8 cellular contexts compared by ENCODE assay signal in the genomic region with DNA sequence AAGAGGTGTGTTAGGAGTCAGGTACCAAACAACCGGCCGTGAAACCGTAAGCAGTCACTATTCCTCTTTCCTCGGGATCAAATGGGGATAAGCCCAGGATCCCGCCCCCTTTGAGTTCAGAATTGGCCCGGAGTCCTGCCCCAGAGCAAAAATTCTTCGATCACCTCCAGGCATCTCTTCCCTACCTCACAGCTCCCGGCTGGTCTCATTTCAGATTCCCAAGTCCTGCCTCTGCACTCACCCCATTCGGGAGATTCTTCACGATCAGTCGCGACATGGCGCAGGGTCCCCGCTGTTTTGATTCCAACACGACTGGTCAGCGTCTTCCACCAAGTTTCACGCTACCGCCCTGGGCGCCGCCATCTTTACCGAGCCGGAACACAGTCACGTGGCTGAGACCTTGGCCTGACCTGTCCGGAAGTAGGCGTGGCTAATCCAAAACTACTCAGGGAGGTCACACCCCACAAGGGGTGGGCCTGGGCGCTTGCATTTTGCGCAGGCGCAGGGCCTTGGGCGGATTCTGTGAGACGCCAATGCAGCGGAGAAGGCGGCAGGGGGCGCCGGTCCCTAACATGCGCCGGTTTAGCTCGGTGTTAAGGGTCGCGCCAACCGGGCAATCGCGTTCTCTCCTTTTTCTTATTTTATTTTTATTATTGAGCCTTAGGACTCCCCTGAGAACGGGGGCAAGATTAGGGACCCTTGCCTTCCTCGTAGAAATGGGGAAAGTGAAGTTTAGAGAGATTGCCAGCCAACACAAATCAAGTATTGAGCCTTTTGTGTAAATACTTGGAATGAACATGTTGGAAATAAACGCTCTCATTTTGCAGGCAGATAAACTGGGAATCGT. TPM values are rescaled to one million over a fixed set of nuclear protein-coding genes. Genes with fewer than 3 reads are reported as not detected.
DNase-seq lines count a peak whose midpoint lies in the region; ATAC-seq and TF ChIP-seq lines count a peak whose summit lies in the region.

A gene with protein sequence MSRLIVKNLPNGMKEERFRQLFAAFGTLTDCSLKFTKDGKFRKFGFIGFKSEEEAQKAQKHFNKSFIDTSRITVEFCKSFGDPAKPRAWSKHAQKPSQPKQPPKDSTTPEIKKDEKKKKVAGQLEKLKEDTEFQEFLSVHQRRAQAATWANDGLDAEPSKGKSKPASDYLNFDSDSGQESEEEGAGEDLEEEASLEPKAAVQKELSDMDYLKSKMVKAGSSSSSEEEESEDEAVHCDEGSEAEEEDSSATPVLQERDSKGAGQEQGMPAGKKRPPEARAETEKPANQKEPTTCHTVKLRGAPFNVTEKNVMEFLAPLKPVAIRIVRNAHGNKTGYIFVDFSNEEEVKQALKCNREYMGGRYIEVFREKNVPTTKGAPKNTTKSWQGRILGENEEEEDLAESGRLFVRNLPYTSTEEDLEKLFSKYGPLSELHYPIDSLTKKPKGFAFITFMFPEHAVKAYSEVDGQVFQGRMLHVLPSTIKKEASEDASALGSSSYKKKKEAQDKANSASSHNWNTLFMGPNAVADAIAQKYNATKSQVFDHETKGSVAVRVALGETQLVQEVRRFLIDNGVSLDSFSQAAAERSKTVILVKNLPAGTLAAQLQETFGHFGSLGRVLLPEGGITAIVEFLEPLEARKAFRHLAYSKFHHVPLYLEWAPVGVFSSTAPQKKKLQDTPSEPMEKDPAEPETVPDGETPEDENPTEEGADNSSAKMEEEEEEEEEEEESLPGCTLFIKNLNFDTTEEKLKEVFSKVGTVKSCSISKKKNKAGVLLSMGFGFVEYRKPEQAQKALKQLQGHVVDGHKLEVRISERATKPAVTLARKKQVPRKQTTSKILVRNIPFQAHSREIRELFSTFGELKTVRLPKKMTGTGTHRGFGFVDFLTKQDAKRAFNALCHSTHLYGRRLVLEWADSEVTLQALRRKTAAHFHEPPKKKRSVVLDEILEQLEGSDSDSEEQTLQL (minus strand): TSS at position 375 of the 847 bp plus-strand sequence. CDS start 98 bp downstream, at position 277.

- 0 out of 2 replicates have a peak, but pooled peaks cover 2% of the 10 kb centered on the region for H3K36me3 ChIP-seq in Caco-2 (ENCODE audit: control insufficient read depth, insufficient read depth, low read length)
- H3K36me3 ChIP-seq in effector memory CD4-positive, alpha-beta T cell (ENCODE audit: control insufficient read depth, insufficient read depth, low read length) = peaks cover 13% of the 10 kb centered on the region

- H3K9me3 Mint-ChIP-seq in Caco-2 (ENCODE audit: unreplicated experiment) = no peaks in the 10 kb centered on the region

- no peaks in the 10 kb centered on the region; the same call in 1 of the 2 replicates for H3K27me3 ChIP-seq in Caco-2 (replicated peaks; ENCODE audit: control insufficient read depth, insufficient read depth, low read length)
- no peaks in the 10 kb centered on the region for H3K27me3 ChIP-seq in effector memory CD4-positive, alpha-beta T cell (replicated peaks; ENCODE audit: control insufficient read depth, insufficient read depth, low read length, poor library complexity, severe bottlenecking)

- H3K4me1 ChIP-seq in Caco-2 = no peaks in the 10 kb centered on the region
- H3K4me1 ChIP-seq in effector memory CD4-positive, alpha-beta T cell (ENCODE audit: control insufficient read depth, insufficient read depth, low read length, poor library complexity, severe bottlenecking) = peaks cover 5% of the 10 kb centered on the region

- H3K27ac Mint-ChIP-seq in Caco-2 (ENCODE audit: unreplicated experiment) = peak within 1 kb of the TSS; percentile 92

- intact Hi-C loops in Caco-2 (cut with micrococcal nuclease; ENCODE audit: unreplicated experiment) = no loop called here

- H3K4me1 Mint-ChIP-seq in Caco-2 (ENCODE audit: low read depth, unreplicated experiment) = peaks cover 16% of the 10 kb centered on the region

- peak within 1 kb of the TSS; percentile 91 for H3K4me3 Mint-ChIP-seq in Caco-2 (ENCODE audit: unreplicated experiment)

- H3K27me3 Mint-ChIP-seq in Caco-2 (ENCODE audit: insufficient read depth, unreplicated experiment) = peaks cover 15% of the 10 kb centered on the region

- H3K27ac ChIP-seq in effector memory CD4-positive, alpha-beta T cell (ENCODE audit: insufficient read depth, low read length, poor library complexity, severe bottlenecking) = peak within 1 kb of the TSS; percentile 51

- no TSS peak for BruUV-seq in Caco-2 (replicated peaks; lab: Mats Ljungman, UMichigan)

- CTCF ChIA-PET in Caco-2 (lab: Charles Lee) = interaction anchor here (0.5 to 1.7 kb wide), 3 partner anchors 14 to 666 kb away, joined by 4 to 10 read pairs (median 7); no protein-coding TSS in a partner anchor
- CTCF ChIA-PET in activated CD8-positive, alpha-beta memory T cell treated with anti-CD3 and anti-CD28 coated beads for 36 hours (lab: Charles Lee) = interaction anchor here (1.1 to 1.7 kb wide), 2 partner anchors 9 to 542 kb away, joined by 4 to 6 read pairs; no protein-coding TSS in a partner anchor

- H3K36me3 Mint-ChIP-seq in Caco-2 (ENCODE audit: insufficient read depth, unreplicated experiment) = peaks cover 19% of the 10 kb centered on the region

- no peaks in the 10 kb centered on the region for H3K9me3 ChIP-seq in Caco-2
- H3K9me3 ChIP-seq in effector memory CD4-positive, alpha-beta T cell (ENCODE audit: control insufficient read depth, low read length) = no peaks in the 10 kb centered on the region

- TF ChIP-seq CTCF in Caco-2 (IDR thresholded peaks at IDR 0.05; ENCODE audit: insufficient read depth in 1 of 2, low read depth in 1 of 2, low read length in 1 of 2, severe bottlenecking in 1 of 2, unreplicated experiment in 1 of 2) = peak; percentile 88 to 94

- peak within 1 kb of the TSS; percentile 75 for H3K4me3 ChIP-seq in Caco-2 (ENCODE audit: low read depth, low read length)
- H3K4me3 ChIP-seq in effector memory CD4-positive, alpha-beta T cell (ENCODE audit: insufficient read depth, low read depth, low read length, poor library complexity, severe bottlenecking) = peak within 1 kb of the TSS; percentile 88

- POLR2A ChIA-PET in Caco-2 (lab: Charles Lee) = interaction anchor here (0.6 to 0.7 kb wide), 3 partner anchors 9 to 1399 kb away, joined by 3 to 11 read pairs (median 4); no protein-coding TSS in a partner anchor
- POLR2A ChIA-PET in activated CD8-positive, alpha-beta memory T cell treated with anti-CD3 and anti-CD28 coated beads for 36 hours (lab: Charles Lee) = interaction anchor here (0.6 kb wide), 1 partner anchor 28 kb away, joined by 5 read pairs; no protein-coding TSS in a partner anchor

- peak; percentile 96 for ATAC-seq in GM21360 (IDR thresholded peaks at IDR 0.05; ENCODE audit: unreplicated experiment)

- DNase-seq in Caco-2 (peak; percentile 97), HT1080 (ENCODE audit: low read depth) (peak; percentile 94), NOMO-1 (lab: John Stamatoyannopoulos, UW; ENCODE audit: unreplicated experiment in 2 of 2) (peak; percentile 95), lung microvascular endothelial cell (ENCODE audit: low read depth in 2 of 2) (peak; percentile 98 to 99)
- peak; percentile 94 to 97 (median 94) for DNase-seq in effector memory CD4-positive, alpha-beta T cell
- peak; percentile 92 to 94 (median 92) for DNase-seq in stimulated activated CD4-positive, alpha-beta T cell treated with anti-CD3 and anti-CD28 coated beads, TNF-alpha, amount 100 ng/mL, for 48 hours (ENCODE audit: low read depth in 3 of 3)

RNA-seq across cellular contexts. Expression of the gene that starts here (rescaled TPM):
- total RNA-seq in Caco-2 (2022) (35.7 and 41.4 TPM in 2 replicates), lung microvascular endothelial cell (9.4 and 13.5 TPM in 2 replicates)
- total RNA-seq in HT1080 (2014; rRNA removed; shearing (Covaris generic)) = 31.6 and 36.6 TPM in 2 replicates
- polyA plus RNA-seq in HT1080 (2015; cell fraction: cytosol; rRNA removed) = 12.4 and 12.7 TPM in 2 replicates
- polyA plus RNA-seq in HT1080 (2015; cell fraction: nucleus; rRNA removed) = 58.0 and 74.7 TPM in 2 replicates
- total RNA-seq in activated CD8-positive, alpha-beta memory T cell treated with anti-CD3 and anti-CD28 coated beads for 36 hours = 100 to 1,000 TPM in 1 of 2 experiments, 10 to 100 TPM in 1; 98.0 to 103 TPM

Comparison
In these comparisons a context has a peak if more than half of its experiments do, and no peak if none do; other contexts are left out.
1. Peak in every context shown above with its lines: DNase-seq, ATAC-seq, H3K4me3 ChIP-seq and H3K27ac ChIP-seq.